Comparison of ENCODE assay signal across 2 cellular contexts in the genomic region with DNA sequence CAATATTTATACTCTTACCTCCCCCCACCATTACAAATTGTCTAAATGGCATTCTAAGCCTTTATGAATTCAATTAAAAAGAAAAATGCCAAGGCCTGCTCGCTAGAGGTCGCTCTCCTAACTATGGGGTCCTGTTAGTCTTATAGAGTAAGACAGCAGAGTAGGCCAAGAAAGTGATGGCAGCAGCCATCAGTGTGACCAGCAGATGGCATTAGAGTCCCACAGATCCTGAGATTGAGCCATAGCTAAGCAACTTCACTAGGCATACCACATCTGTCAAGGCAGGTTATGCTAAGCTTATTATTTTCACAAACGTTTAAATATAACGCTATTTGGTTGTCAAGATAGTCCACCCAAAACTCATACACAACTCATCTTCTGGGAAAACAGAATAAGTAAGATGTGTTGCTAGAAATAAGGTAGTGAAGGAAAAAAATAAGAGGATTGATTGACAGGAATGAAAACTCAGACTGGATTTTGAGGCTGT.
A peak's percentile ranks its signal among the peaks of the same experiment; 100 is the strongest.
TF ChIP-seq lines count a peak whose summit lies in the region.

No MANE protein-coding gene starts in this region.

TF ChIP-seq in IMR-90, 13 proteins besides CTCF, POLR2A, EP300 and RAD21:
- 0 out of 2 replicates have a peak, but pooled peaks have one; percentile 29 for TF ChIP-seq MAZ (IDR thresholded peaks at IDR 0.05; ENCODE audit: borderline replicate concordance, low read depth, low read length)
- TF ChIP-seq, protein P1, sequence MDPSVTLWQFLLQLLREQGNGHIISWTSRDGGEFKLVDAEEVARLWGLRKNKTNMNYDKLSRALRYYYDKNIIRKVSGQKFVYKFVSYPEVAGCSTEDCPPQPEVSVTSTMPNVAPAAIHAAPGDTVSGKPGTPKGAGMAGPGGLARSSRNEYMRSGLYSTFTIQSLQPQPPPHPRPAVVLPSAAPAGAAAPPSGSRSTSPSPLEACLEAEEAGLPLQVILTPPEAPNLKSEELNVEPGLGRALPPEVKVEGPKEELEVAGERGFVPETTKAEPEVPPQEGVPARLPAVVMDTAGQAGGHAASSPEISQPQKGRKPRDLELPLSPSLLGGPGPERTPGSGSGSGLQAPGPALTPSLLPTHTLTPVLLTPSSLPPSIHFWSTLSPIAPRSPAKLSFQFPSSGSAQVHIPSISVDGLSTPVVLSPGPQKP (IDR thresholded peaks at IDR 0.05; ENCODE audit: borderline replicate concordance, low read depth, low read length): no peak
- TF ChIP-seq SMC3 (IDR thresholded peaks at IDR 0.05; ENCODE audit: low read depth, low read length): peak; percentile 98
- TF ChIP-seq RCOR1 (IDR thresholded peaks at IDR 0.05; ENCODE audit: insufficient replicate concordance, low read length): no peak
- TF ChIP-seq CEBPB (IDR thresholded peaks at IDR 0.05; ENCODE audit: low read depth, low read length): peak; percentile 61; the same call in 1 of the 2 replicates
- peak; percentile 42 for TF ChIP-seq MAFK (IDR thresholded peaks at IDR 0.05; ENCODE audit: low read depth, low read length)

TF ChIP-seq in endothelial cell of umbilical vein, 7 proteins besides CTCF, POLR2A, EP300 and RAD21:
- no peak for TF ChIP-seq FOS (IDR thresholded peaks at IDR 0.05; ENCODE audit: borderline replicate concordance, insufficient read depth, low read length)
